9 cellular contexts compared by ENCODE assay signal in the genomic region with DNA sequence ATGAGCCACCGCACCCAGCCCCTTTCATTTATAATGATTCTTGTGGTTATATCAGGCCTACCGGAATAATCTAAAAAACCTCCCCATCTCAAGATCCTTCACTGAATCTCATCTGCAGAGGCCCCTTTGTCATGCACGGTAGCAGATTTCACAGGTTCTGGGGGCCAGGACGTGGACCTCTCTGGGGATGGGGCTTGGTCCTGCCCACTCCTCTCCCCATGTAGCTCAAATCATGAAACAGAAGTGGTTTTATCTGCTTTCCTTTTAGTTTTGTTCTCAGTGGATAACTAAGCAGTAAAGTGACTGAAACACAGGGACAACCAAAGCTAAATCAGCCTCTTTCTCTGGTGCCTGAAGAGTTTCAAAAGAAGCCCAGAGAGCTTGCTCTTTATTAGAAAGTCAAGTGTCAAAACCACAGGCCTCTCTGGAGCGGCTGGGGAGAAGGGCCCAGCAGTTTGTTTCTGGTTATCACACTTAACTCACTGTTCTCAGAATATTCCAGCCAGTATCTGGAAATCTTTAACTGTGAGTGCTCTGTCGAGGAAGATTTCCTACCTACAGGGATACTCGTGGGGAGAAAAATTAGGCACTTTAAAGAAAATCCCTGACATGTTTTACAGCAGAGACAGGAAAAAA.
DNase-seq lines count a peak whose midpoint lies in the region; ATAC-seq, FAIRE-seq and TF ChIP-seq lines count a peak whose summit lies in the region.
"Had no signal": no experiment of that assay in that cellular context is flagged by ENCODE, and none has a peak within 500 bp of the region (broad histone marks: within the 10 kb centered on the region; RNA-seq: fewer than 3 reads in every experiment).

No MANE protein-coding gene starts in this region.

- H3K27ac ChIP-seq in effector memory CD4-positive, alpha-beta T cell (ENCODE audit: insufficient read depth, low read length, poor library complexity, severe bottlenecking) = no peak overlapping the region
- H3K27ac ChIP-seq in pancreas = no peak overlapping the region

- intact Hi-C loops in pancreas (cut with DNase I) = loop anchor here in 1 of 3 donors (5.0 kb wide), 1 partner anchor 208 kb away; a partner anchor contains a TSS

- DNase-seq in GM13976 (ENCODE audit: low spot score) (peak; percentile 31), foreskin melanocyte (peak; percentile 40), NCI-H1105 treated with DMSO at 0.1 percent for 48 hours (lab: John Stamatoyannopoulos, UW) (no peak), HuH-7.5 (ENCODE audit: low spot score) (no peak), pancreas (no peak)
- DNase-seq in effector memory CD4-positive, alpha-beta T cell = no peak
- DNase-seq: H9 had no signal

- H3K36me3 ChIP-seq in effector memory CD4-positive, alpha-beta T cell (ENCODE audit: control insufficient read depth, insufficient read depth, low read length) = no peaks in the 10 kb centered on the region
- H3K36me3 ChIP-seq in pancreas = no peaks in the 10 kb centered on the region

- no peak overlapping the region for H3K4me3 ChIP-seq in effector memory CD4-positive, alpha-beta T cell (ENCODE audit: insufficient read depth, low read depth, low read length, poor library complexity, severe bottlenecking)
- H3K4me3 ChIP-seq in pancreas = no peak overlapping the region

- TF ChIP-seq CTCF in GM13976 (IDR thresholded peaks at IDR 0.05; ENCODE audit: borderline replicate concordance, control extremely low read depth, extremely low read depth, insufficient read depth, missing control alignments) (no peak), pancreas (IDR thresholded peaks at IDR 0.05) (no peak)

- ATAC-seq in GM21529 (IDR thresholded peaks at IDR 0.05; ENCODE audit: unreplicated experiment) (peak; percentile 92), HG03469 (IDR thresholded peaks at IDR 0.05; ENCODE audit: unreplicated experiment) (peak; percentile 70), pancreas (no peak)

- 66 to 70% methylated on average over 7 of the region's 7 CpGs for WGBS in pancreas, 2 donors

- in situ Hi-C loops in GM13976 (cut with MboI; ENCODE audit: low sequenced_read_pairs, unreplicated experiment) = loop anchor here (25.0 kb wide), 2 partner anchors 598 to 848 kb away; no protein-coding TSS in a partner anchor

- H3K9me3 ChIP-seq in effector memory CD4-positive, alpha-beta T cell (ENCODE audit: control insufficient read depth, low read length) = no peaks in the 10 kb centered on the region
- H3K9me3 ChIP-seq in pancreas = no peaks in the 10 kb centered on the region

- H3K27me3 ChIP-seq in effector memory CD4-positive, alpha-beta T cell (replicated peaks; ENCODE audit: control insufficient read depth, insufficient read depth, low read length, poor library complexity, severe bottlenecking) = no peaks in the 10 kb centered on the region
- no peaks in the 10 kb centered on the region for H3K27me3 ChIP-seq in pancreas

- no peaks in the 10 kb centered on the region for H3K4me1 ChIP-seq in effector memory CD4-positive, alpha-beta T cell (ENCODE audit: control insufficient read depth, insufficient read depth, low read length, poor library complexity, severe bottlenecking)
- no peaks in the 10 kb centered on the region for H3K4me1 ChIP-seq in pancreas

- FAIRE-seq in pancreas (lab: Jason Lieb, UNC) = no peak

Comparison
In these comparisons a context has a peak if more than half of its experiments do, and no peak if none do; other contexts are left out.
1. DNase-seq: peak in GM13976 (single experiment) and foreskin melanocyte (single experiment); none in NCI-H1105 treated with DMSO at 0.1 percent for 48 hours (single experiment), effector memory CD4-positive, alpha-beta T cell (0 of 3), HuH-7.5 (single experiment) and pancreas (0 of 6).
2. ATAC-seq: peak in GM21529 (single experiment) and HG03469 (single experiment); none in pancreas (0 of 4).